10 cellular contexts compared by ENCODE assay signal in genomic region chr2:223056656-223057418, GRCh38. TPM values are rescaled to one million over a fixed set of nuclear protein-coding genes. Genes with fewer than 3 reads are reported as not detected.
DNase-seq lines count a peak whose midpoint lies in the region; ATAC-seq and TF ChIP-seq lines count a peak whose summit lies in the region.
"Had no signal": no experiment of that assay in that cellular context is flagged by ENCODE, and none has a peak within 500 bp of the region (broad histone marks: within the 10 kb centered on the region; RNA-seq: fewer than 3 reads in every experiment).

No MANE protein-coding gene starts in this region.

- H3K4me1 Mint-ChIP-seq in Calu3 (ENCODE audit: low read depth, unreplicated experiment), result peaks cover 21% of the 10 kb centered on the region
- no peaks in the 10 kb centered on the region for H3K4me1 Mint-ChIP-seq in naive thymus-derived CD8-positive, alpha-beta T cell

- intact Hi-C loops in sciatic nerve (cut with DNase I), result no loop called here
- intact Hi-C loops in Calu3 (cut with micrococcal nuclease; ENCODE audit: unreplicated experiment), result no loop called here

- no peaks in the 10 kb centered on the region for H3K27me3 ChIP-seq in SK-N-SH (ENCODE audit: insufficient read depth)

- H3K27ac Mint-ChIP-seq in Calu3 (ENCODE audit: unreplicated experiment), result no peak overlapping the region
- H3K27ac Mint-ChIP-seq in naive thymus-derived CD8-positive, alpha-beta T cell, result no peak overlapping the region

- H4K20me1 ChIP-seq in SK-N-SH (ENCODE audit: insufficient read depth), result no peaks in the 10 kb centered on the region

- peak overlapping the region; percentile 87 for H3K27ac ChIP-seq in SK-N-SH (ENCODE audit: low read depth in 2 of 2, low read length in 1 of 2)

- no peaks in the 10 kb centered on the region for H3K36me3 ChIP-seq in SK-N-SH (replicated peaks in 1 of 2; ENCODE audit: control insufficient read depth in 1 of 2, insufficient read depth in 2 of 2, low read length in 1 of 2)

- peak overlapping the region; percentile 35; the same call in 1 of the 2 replicates for H2AFZ ChIP-seq in SK-N-SH (ENCODE audit: low read depth)

- H3K9me2 ChIP-seq in SK-N-SH, result no peaks in the 10 kb centered on the region

- H3K79me2 ChIP-seq in SK-N-SH (ENCODE audit: insufficient read depth), result no peaks in the 10 kb centered on the region

- H3K4me3 Mint-ChIP-seq in Calu3 (ENCODE audit: low read depth, unreplicated experiment), result no peak overlapping the region
- no peak overlapping the region for H3K4me3 Mint-ChIP-seq in naive thymus-derived CD8-positive, alpha-beta T cell

- H3F3A ChIP-seq in SK-N-SH (replicated peaks; ENCODE audit: insufficient read depth), result peaks cover 33% of the 10 kb centered on the region

- DNase-seq in DMS79 (lab: John Stamatoyannopoulos, UW) (peak; percentile 25), SK-N-SH (no peak), fibroblast of the aortic adventitia (ENCODE audit: low read depth) (peak; percentile 84), sciatic nerve (ENCODE audit: low spot score) (no peak), NAMALWA (ENCODE audit: low spot score) (no peak), Calu3 (no peak)
- DNase-seq in naive thymus-derived CD8-positive, alpha-beta T cell, result no peak
- DNase-seq: amniotic stem cell had no signal

- TF ChIP-seq EP300 in SK-N-SH (IDR thresholded peaks at IDR 0.05; ENCODE audit: borderline replicate concordance in 1 of 2, low read depth in 1 of 2, low read length in 1 of 2), result no peak

- ATAC-seq in sciatic nerve (peak; percentile 75), HG03378 (IDR thresholded peaks at IDR 0.05; ENCODE audit: unreplicated experiment) (no peak)
- no peak for ATAC-seq in naive thymus-derived CD8-positive, alpha-beta T cell

- POLR2A ChIA-PET in SK-N-SH (lab: Yijun Ruan, JAX), result no interaction called here
- POLR2A ChIA-PET in naive thymus-derived CD8-positive, alpha-beta T cell (lab: Charles Lee), result no interaction called here

- no peaks in the 10 kb centered on the region for H3K9me3 ChIP-seq in SK-N-SH

- H3K36me3 Mint-ChIP-seq in Calu3 (ENCODE audit: insufficient read depth, unreplicated experiment), result no peaks in the 10 kb centered on the region
- no peaks in the 10 kb centered on the region for H3K36me3 Mint-ChIP-seq in naive thymus-derived CD8-positive, alpha-beta T cell

- H3K4me2 ChIP-seq in SK-N-SH, result peak overlapping the region; percentile 2; the same call in 1 of the 2 replicates

- TF ChIP-seq RAD21 in SK-N-SH (IDR thresholded peaks at IDR 0.05; ENCODE audit: low read length), result no peak

- TF ChIP-seq CTCF in SK-N-SH (IDR thresholded peaks at IDR 0.05) (no peak), fibroblast of the aortic adventitia (IDR thresholded peaks at IDR 0.05; ENCODE audit: insufficient read depth, low read length) (no peak), Calu3 (IDR thresholded peaks at IDR 0.05; ENCODE audit: unreplicated experiment) (no peak)

- WGBS in SK-N-SH (ENCODE audit: low lambda C conversion rate), result 74% methylated on average over 8 of the region's 8 CpGs

- peaks cover 24 to 53% of the 10 kb centered on the region in 2 experiments for H3K4me1 ChIP-seq in SK-N-SH (ENCODE audit: control insufficient read depth in 1 of 2, insufficient read depth in 2 of 2, low read depth in 1 of 2, low read length in 1 of 2)

- H3K9ac ChIP-seq in SK-N-SH, result peak overlapping the region; percentile 8; the same call in 1 of the 2 replicates

- H3K4me3 ChIP-seq in SK-N-SH (ENCODE audit: low read depth in 2 of 2, low read length in 1 of 2), result no peak overlapping the region
- no peak overlapping the region for H3K4me3 ChIP-seq in fibroblast of the aortic adventitia (ENCODE audit: low read depth, low read length)

- BruUV-seq in Calu3 (replicated peaks; lab: Mats Ljungman, UMichigan), result no TSS peak

- CTCF ChIA-PET in SK-N-SH (lab: Yijun Ruan, JAX), result interaction anchor here (1.6 kb wide), 1 partner anchor 9 kb away, joined by 3 read pairs; no protein-coding TSS in a partner anchor
- CTCF ChIA-PET in Calu3 (lab: Charles Lee), result no interaction called here

- peaks cover 8% of the 10 kb centered on the region for H3K27me3 Mint-ChIP-seq in Calu3 (ENCODE audit: unreplicated experiment)
- peaks cover 5 to 55% (median 9%) of the 10 kb centered on the region in 5 donors for H3K27me3 Mint-ChIP-seq in naive thymus-derived CD8-positive, alpha-beta T cell

- no peaks in the 10 kb centered on the region for H3K9me3 Mint-ChIP-seq in Calu3 (ENCODE audit: low read depth, unreplicated experiment)
- no peaks in the 10 kb centered on the region for H3K9me3 Mint-ChIP-seq in naive thymus-derived CD8-positive, alpha-beta T cell

TF ChIP-seq in SK-N-SH, 30 proteins besides CTCF, POLR2A, EP300 and RAD21:
- TF ChIP-seq SMC3 (IDR thresholded peaks at IDR 0.05; ENCODE audit: low read depth, low read length) (no peak), IRF3 (IDR thresholded peaks at IDR 0.05; ENCODE audit: low read depth, low read length) (no peak), TCF12 (IDR thresholded peaks at IDR 0.05) (peak; percentile 35; the same call in 1 of the 2 replicates)

RNA-seq across cellular contexts. Expression of gene KCNE4, which starts 4.8 kb away (rescaled TPM):
- 0.19 and 0.20 TPM in 2 replicates for polyA plus RNA-seq in SK-N-SH (2012; rRNA removed)
- 0.24 and 0.27 TPM in 2 replicates for polyA plus RNA-seq in SK-N-SH (2012; cell fraction: cytosol; rRNA removed)
- polyA plus RNA-seq in SK-N-SH (2012; cell fraction: nucleus; rRNA removed), result 0.18 and 0.29 TPM in 2 replicates
- total RNA-seq in fibroblast of the aortic adventitia (ENCODE audit: low replicate concordance), result 4.1 and 22.2 TPM in 2 replicates
- total RNA-seq in sciatic nerve, result 7.3 TPM
- total RNA-seq in Calu3 (2022), result not detected in 2 replicates
- not detected for total RNA-seq in naive thymus-derived CD8-positive, alpha-beta T cell
- not detected for polyA plus RNA-seq in naive thymus-derived CD8-positive, alpha-beta T cell
- total RNA-seq: T-helper 2 cell treated with Interferon-gamma antibody and Interleukin-4, amounts not matched to agents 100 ng/mL and 5 ng/mL, for 36 hours had no signal

Comparison
In these comparisons a context has a peak if more than half of its experiments do, and no peak if none do; other contexts are left out.
1. DNase-seq: peak in DMS79 (single experiment) and fibroblast of the aortic adventitia (single experiment); none in SK-N-SH (single experiment), sciatic nerve (single experiment), NAMALWA (single experiment), Calu3 (single experiment) and naive thymus-derived CD8-positive, alpha-beta T cell (0 of 10).